Comparison of ENCODE assay signal across 15 cellular contexts in the genomic region with DNA sequence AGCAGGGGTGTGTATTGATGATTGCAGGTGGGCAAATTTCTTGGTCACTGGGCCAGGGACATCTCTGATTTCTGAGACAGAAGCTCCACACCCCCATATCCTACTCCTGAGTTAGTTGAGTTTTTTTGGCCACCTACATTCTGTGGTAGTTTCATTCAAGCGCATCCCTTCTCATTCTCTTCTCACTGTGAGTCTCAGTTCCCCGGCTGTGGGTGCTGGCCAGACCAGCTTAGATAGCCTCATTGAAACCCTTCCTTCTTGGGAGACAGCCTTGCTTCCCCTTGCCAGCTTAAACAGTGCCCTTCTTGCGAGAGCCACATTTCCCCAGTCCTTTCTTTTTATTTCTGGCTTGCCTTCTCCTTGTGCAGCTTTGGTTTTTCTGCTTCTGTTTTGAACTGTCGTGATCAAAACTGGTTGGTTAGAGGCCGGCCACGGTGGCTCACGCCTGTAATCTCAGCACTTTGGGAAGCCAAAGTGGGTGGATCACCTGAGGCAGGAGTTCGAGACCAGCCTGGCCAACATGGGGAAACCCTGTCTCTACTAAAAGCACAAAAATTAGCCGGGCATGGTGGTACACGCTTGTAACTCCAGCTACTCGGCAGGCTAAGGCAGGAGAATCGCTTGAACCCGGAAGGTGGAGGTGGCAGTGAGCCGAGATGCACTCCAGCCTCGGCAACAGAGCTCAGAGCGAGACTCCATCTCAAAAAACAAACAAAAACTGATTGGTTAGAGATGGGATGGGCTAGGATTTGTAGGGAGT. TPM values are rescaled to one million over a fixed set of nuclear protein-coding genes. Genes with fewer than 3 reads are reported as not detected.
DNase-seq lines count a peak whose midpoint lies in the region; ATAC-seq and TF ChIP-seq lines count a peak whose summit lies in the region.
"Had no signal": no experiment of that assay in that cellular context is flagged by ENCODE, and none has a peak within 500 bp of the region (broad histone marks: within the 10 kb centered on the region; RNA-seq: fewer than 3 reads in every experiment).

No MANE protein-coding gene starts in this region.

- H3K4me3 Mint-ChIP-seq in effector memory CD8-positive, alpha-beta T cell = no peak overlapping the region

- H3K36me3 ChIP-seq in OCI-LY1 (ENCODE audit: insufficient read depth, low read length) (peaks cover 6% of the 10 kb centered on the region; the same call in 1 of the 2 replicates), mammary epithelial cell (ENCODE audit: insufficient read depth, low read length) (peaks cover 3% of the 10 kb centered on the region), mesodermal cell (ENCODE audit: control insufficient read depth, insufficient read depth, low read length) (peaks cover 45% of the 10 kb centered on the region), subcutaneous abdominal adipose tissue (ENCODE audit: control insufficient read depth in 5 of 5, insufficient read depth in 5 of 5, low read length in 5 of 5) (no peaks in the 10 kb centered on the region), sigmoid colon (no peaks in the 10 kb centered on the region), WERI-Rb-1 (peaks cover 11% of the 10 kb centered on the region)
- H3K36me3 ChIP-seq: colonic mucosa had no signal

- H3K27me3 Mint-ChIP-seq in effector memory CD8-positive, alpha-beta T cell = peaks cover 16 to 18% of the 10 kb centered on the region in 2 donors

- TF ChIP-seq CTCF in OCI-LY1 (IDR thresholded peaks at IDR 0.05; ENCODE audit: low read length) (no peak), mammary epithelial cell (conservative IDR thresholded peaks at IDR 0.05 in 1 of 2, IDR thresholded peaks at IDR 0.05 in 1 of 2; ENCODE audit: extremely low read depth in 1 of 2, insufficient read depth in 1 of 2, low read depth in 1 of 2, low read length in 2 of 2) (no peak), sigmoid colon (IDR thresholded peaks at IDR 0.05) (no peak), WERI-Rb-1 (IDR thresholded peaks at IDR 0.05; ENCODE audit: low read depth, low read length) (no peak)

- dilution Hi-C loops in mammary epithelial cell (cut with HindIII; ENCODE audit: low sequenced_read_pairs) = no loop called here

- H3K9ac ChIP-seq in OCI-LY1 (ENCODE audit: low read length) (peak overlapping the region; percentile 87; the same call in 1 of the 2 replicates), mammary epithelial cell (ENCODE audit: insufficient read depth, low read length) (no peak overlapping the region), subcutaneous abdominal adipose tissue (ENCODE audit: low read length in 5 of 5) (peak overlapping the region in 3 of 5 donors; percentile 21 to 74 (median 53))

- TF ChIP-seq POLR2A in sigmoid colon (IDR thresholded peaks at IDR 0.05) = no peak

- no peaks in the 10 kb centered on the region for H3K9me2 ChIP-seq in OCI-LY1 (ENCODE audit: low read depth, low read length)

- H3K9me3 ChIP-seq in OCI-LY1 (ENCODE audit: low read length) = no peaks in the 10 kb centered on the region
- H3K9me3 ChIP-seq in mammary epithelial cell (replicated peaks; ENCODE audit: insufficient read depth, low read length) = no peaks in the 10 kb centered on the region
- H3K9me3 ChIP-seq in mesodermal cell (ENCODE audit: control insufficient read depth, low read length) = no peaks in the 10 kb centered on the region
- no peaks in the 10 kb centered on the region for H3K9me3 ChIP-seq in subcutaneous abdominal adipose tissue (ENCODE audit: control insufficient read depth in 5 of 5, low read length in 5 of 5)
- no peaks in the 10 kb centered on the region for H3K9me3 ChIP-seq in sigmoid colon
- no peaks in the 10 kb centered on the region for H3K9me3 ChIP-seq in WERI-Rb-1 (ENCODE audit: severe bottlenecking)
- H3K9me3 ChIP-seq: colonic mucosa had no signal

- no TSS peak for BruUV-seq in mammary epithelial cell (replicated peaks; lab: Mats Ljungman, UMichigan)

- no peak for DNase-seq in mammary epithelial cell
- DNase-seq in NCI-H187 treated with DMSO at 0.1 percent for 48 hours (lab: John Stamatoyannopoulos, UW) = no peak
- no peak for DNase-seq in effector memory CD8-positive, alpha-beta T cell
- DNase-seq in sigmoid colon = no peak
- no peak for DNase-seq in WERI-Rb-1
- DNase-seq: activated CD8-positive, alpha-beta memory T cell treated with anti-CD3 and anti-CD28 coated beads, Interleukin-2, amount 50 U/mL, for 48 hours; CD4-positive, CD25-positive, alpha-beta regulatory T cell; colonic mucosa; NCI-H1105; NCI-H226; stimulated activated CD4-positive, alpha-beta T cell treated with anti-CD3 and anti-CD28 coated beads, Interleukin-2, amount 100 ng/mL, for 48 hours had no signal

- 89% methylated on average over 16 of the region's 16 CpGs for WGBS in mammary epithelial cell (ENCODE audit: low coverage, missing lambda C conversion rate)
- WGBS in mesodermal cell (ENCODE audit: insufficient coverage in 2 of 2), 2 experiments = 94 to 95% methylated on average over 15 to 16 of the region's 16 CpGs
- WGBS in sigmoid colon, 2 donors = 95 to 96% methylated on average over 16 of the region's 16 CpGs

- H3K79me2 ChIP-seq in OCI-LY1 (ENCODE audit: insufficient read depth, low read length) = peaks cover 7% of the 10 kb centered on the region
- peaks cover 52% of the 10 kb centered on the region for H3K79me2 ChIP-seq in mammary epithelial cell (ENCODE audit: insufficient read depth, low read length)

- no peak for TF ChIP-seq EP300 in sigmoid colon (IDR thresholded peaks at IDR 0.05)

- no peaks in the 10 kb centered on the region for H3K27me3 ChIP-seq in OCI-LY1 (ENCODE audit: insufficient read depth, low read length)
- no peaks in the 10 kb centered on the region for H3K27me3 ChIP-seq in mammary epithelial cell (ENCODE audit: insufficient read depth, low read length)
- no peaks in the 10 kb centered on the region for H3K27me3 ChIP-seq in subcutaneous abdominal adipose tissue (ENCODE audit: control insufficient read depth in 5 of 5, insufficient read depth in 4 of 5, low read length in 5 of 5)
- no peaks in the 10 kb centered on the region for H3K27me3 ChIP-seq in sigmoid colon
- no peaks in the 10 kb centered on the region for H3K27me3 ChIP-seq in WERI-Rb-1 (ENCODE audit: insufficient read depth, low read depth, severe bottlenecking)
- H3K27me3 ChIP-seq: colonic mucosa had no signal

- peak overlapping the region; percentile 18 for H3K27ac ChIP-seq in OCI-LY1 (ENCODE audit: low read depth, low read length, poor library complexity, severe bottlenecking)
- H3K27ac ChIP-seq in mammary epithelial cell (ENCODE audit: insufficient read depth, low read depth, low read length) = no peak overlapping the region
- peak overlapping the region; percentile 80 for H3K27ac ChIP-seq in mesodermal cell (ENCODE audit: low read depth, low read length, severe bottlenecking)
- H3K27ac ChIP-seq in subcutaneous abdominal adipose tissue (ENCODE audit: low read depth, low read length) = peak overlapping the region; percentile 94
- H3K27ac ChIP-seq in sigmoid colon = no peak overlapping the region
- H3K27ac ChIP-seq in WERI-Rb-1 = no peak overlapping the region
- H3K27ac ChIP-seq: colonic mucosa had no signal

- peaks cover 62% of the 10 kb centered on the region for H3K4me1 ChIP-seq in OCI-LY1 (ENCODE audit: insufficient read depth, low read length, severe bottlenecking)
- peaks cover 23% of the 10 kb centered on the region for H3K4me1 ChIP-seq in mammary epithelial cell (ENCODE audit: insufficient read depth, low read length)
- peaks cover 27% of the 10 kb centered on the region for H3K4me1 ChIP-seq in mesodermal cell (ENCODE audit: control insufficient read depth, insufficient read depth, low read length, poor library complexity, severe bottlenecking)
- H3K4me1 ChIP-seq in subcutaneous abdominal adipose tissue (ENCODE audit: control insufficient read depth in 5 of 5, insufficient read depth in 5 of 5, low read length in 5 of 5) = peaks cover 0 to 87% (median 75%) of the 10 kb centered on the region in 5 donors
- H3K4me1 ChIP-seq in sigmoid colon = peaks cover 0 to 19% (median 15%) of the 10 kb centered on the region in 4 donors
- H3K4me1 ChIP-seq: colonic mucosa had no signal

- H4K20me1 ChIP-seq in OCI-LY1 (ENCODE audit: insufficient read depth, low read length) = no peaks in the 10 kb centered on the region
- no peaks in the 10 kb centered on the region for H4K20me1 ChIP-seq in mammary epithelial cell (ENCODE audit: insufficient read depth, low read length)

- no peak overlapping the region for H2AFZ ChIP-seq in OCI-LY1 (ENCODE audit: low read length)
- H2AFZ ChIP-seq in mammary epithelial cell (ENCODE audit: low read depth, low read length) = peak overlapping the region; percentile 47

- ATAC-seq in effector memory CD8-positive, alpha-beta T cell (replicated peaks) = no peak

- H3K4me3 ChIP-seq in OCI-LY1 (ENCODE audit: low read depth, low read length, poor library complexity, severe bottlenecking) = peak overlapping the region; percentile 92
- no peak overlapping the region for H3K4me3 ChIP-seq in mammary epithelial cell (replicated peaks in 1 of 3; ENCODE audit: insufficient read depth in 1 of 3, low read depth in 2 of 3, low read length in 3 of 3)
- H3K4me3 ChIP-seq in mesodermal cell (ENCODE audit: extremely low read depth, insufficient read depth, low read length, poor library complexity, severe bottlenecking) = peak overlapping the region; percentile 75
- no peak overlapping the region for H3K4me3 ChIP-seq in subcutaneous abdominal adipose tissue (ENCODE audit: low read depth in 1 of 5, low read length in 5 of 5)
- no peak overlapping the region for H3K4me3 ChIP-seq in sigmoid colon
- H3K4me3 ChIP-seq in WERI-Rb-1 (ENCODE audit: low read depth, low read length) = no peak overlapping the region
- H3K4me3 ChIP-seq: colonic mucosa had no signal

- intact Hi-C loops in mammary epithelial cell (cut with micrococcal nuclease) (no loop called here), sigmoid colon (cut with DNase I) (no loop called here)

- H3K36me3 Mint-ChIP-seq in effector memory CD8-positive, alpha-beta T cell (ENCODE audit: insufficient read depth) = peaks cover 2% of the 10 kb centered on the region
- H3K36me3 Mint-ChIP-seq: CD4-positive, CD25-positive, alpha-beta regulatory T cell had no signal

- CTCF ChIA-PET in mammary epithelial cell (lab: Charles Lee; ENCODE audit: low non-redundant PET) = no interaction called here

- no peaks in the 10 kb centered on the region for H3F3A ChIP-seq in OCI-LY1 (ENCODE audit: insufficient read depth, low read length)

- peak overlapping the region; percentile 88 for H3K4me2 ChIP-seq in OCI-LY1 (ENCODE audit: low read length)
- H3K4me2 ChIP-seq in mammary epithelial cell (ENCODE audit: insufficient read depth, low read depth, low read length) = peak overlapping the region; percentile 75

- no peak overlapping the region for H3K27ac Mint-ChIP-seq in effector memory CD8-positive, alpha-beta T cell
- H3K27ac Mint-ChIP-seq: CD4-positive, CD25-positive, alpha-beta regulatory T cell; mesothelial cell of epicardium had no signal

- H3K9me3 Mint-ChIP-seq in effector memory CD8-positive, alpha-beta T cell = no peaks in the 10 kb centered on the region
- H3K9me3 Mint-ChIP-seq: mesothelial cell of epicardium had no signal

- H3K4me1 Mint-ChIP-seq in effector memory CD8-positive, alpha-beta T cell (ENCODE audit: low read depth in 2 of 2) = peaks cover 9 to 10% of the 10 kb centered on the region in 2 donors

- in situ Hi-C loops in mammary epithelial cell (cut with MboI; ENCODE audit: low sequenced_read_pairs in 2 of 2) = no loop called here

RNA-seq across cellular contexts. Expression of a gene that starts 2.8 kb away (rescaled TPM):
- total RNA-seq in mammary epithelial cell = 10 to 100 TPM; 59.9 to 81.5 TPM
- 34.8 TPM for polyA plus RNA-seq in mammary epithelial cell
- polyA minus RNA-seq in mammary epithelial cell = 25.3 TPM
- polyA plus RNA-seq in mesodermal cell (2013, experiment 1 of 2) = 20.4 TPM
- polyA plus RNA-seq in mesodermal cell (2013, experiment 2 of 2) = 19.3 TPM
- 10 to 100 TPM in 2 of 4 donors, 1 to 10 TPM in 2; 3.3 to 17.1 (median 10.7) TPM for total RNA-seq in sigmoid colon
- polyA plus RNA-seq in sigmoid colon = 10 to 100 TPM; 12.6 to 28.7 (median 27.4) TPM

RNA-seq across cellular contexts. Expression of a gene that starts 56.0 kb away (rescaled TPM):
- total RNA-seq in mammary epithelial cell = 10 to 100 TPM in 1 of 2 donors, 1 to 10 TPM in 1; 8.0 to 12.3 TPM
- 3.5 TPM for polyA plus RNA-seq in mammary epithelial cell
- polyA minus RNA-seq in mammary epithelial cell = 4.4 TPM
- 20.7 TPM for polyA plus RNA-seq in mesodermal cell (2013, experiment 1 of 2)
- 24.1 TPM for polyA plus RNA-seq in mesodermal cell (2013, experiment 2 of 2)
- total RNA-seq in sigmoid colon = 10 to 100 TPM in 2 of 4 donors, 1 to 10 TPM in 2; 5.0 to 10.5 (median 8.7) TPM
- polyA plus RNA-seq in sigmoid colon = 1 to 10 TPM; 5.1 to 6.0 (median 5.9) TPM

Comparison
In these comparisons a context has a peak if more than half of its experiments do, and no peak if none do; other contexts are left out.
1. H3K27ac ChIP-seq: peak in OCI-LY1 (single experiment), mesodermal cell (single experiment) and subcutaneous abdominal adipose tissue (single experiment); none in mammary epithelial cell (single experiment), sigmoid colon (0 of 4) and WERI-Rb-1 (single experiment).
2. H3K4me3 ChIP-seq: peak in OCI-LY1 (single experiment) and mesodermal cell (single experiment); none in mammary epithelial cell (0 of 3), subcutaneous abdominal adipose tissue (0 of 5), sigmoid colon (0 of 4) and WERI-Rb-1 (single experiment).